ENCODE assay signal across 10 cellular contexts in genomic region chr14:79320561-79320960, GRCh38.
"Had no signal": no experiment of that assay in that cellular context is flagged by ENCODE, and none has a peak within 500 bp of the region (broad histone marks: within the 10 kb centered on the region; RNA-seq: fewer than 3 reads in every experiment).

No MANE protein-coding gene starts in this region.

- H3K27ac Mint-ChIP-seq: GM23338, H9 had no signal

- H3K4me2 ChIP-seq: GM23338, KMS-11 had no signal

- H3K9me3 Mint-ChIP-seq: GM23338, H9 had no signal

- H2AFZ ChIP-seq: GM23338 had no signal

- H3K27ac ChIP-seq: KMS-11 had no signal

- H3K4me3 Mint-ChIP-seq: GM23338, H9 had no signal

- DNase-seq: H9, HCEC 1CT, IMR-90, Karpas-422, KBM-7 had no signal

- H3K9ac ChIP-seq: KMS-11 had no signal

- FAIRE-seq: H1, H54, HTR-8/SVneo had no signal

- H3K4me3 ChIP-seq: GM23338 had no signal

- ATAC-seq: GM23338 had no signal
